ENCODE assay signal across 1 cellular context in the genomic region with DNA sequence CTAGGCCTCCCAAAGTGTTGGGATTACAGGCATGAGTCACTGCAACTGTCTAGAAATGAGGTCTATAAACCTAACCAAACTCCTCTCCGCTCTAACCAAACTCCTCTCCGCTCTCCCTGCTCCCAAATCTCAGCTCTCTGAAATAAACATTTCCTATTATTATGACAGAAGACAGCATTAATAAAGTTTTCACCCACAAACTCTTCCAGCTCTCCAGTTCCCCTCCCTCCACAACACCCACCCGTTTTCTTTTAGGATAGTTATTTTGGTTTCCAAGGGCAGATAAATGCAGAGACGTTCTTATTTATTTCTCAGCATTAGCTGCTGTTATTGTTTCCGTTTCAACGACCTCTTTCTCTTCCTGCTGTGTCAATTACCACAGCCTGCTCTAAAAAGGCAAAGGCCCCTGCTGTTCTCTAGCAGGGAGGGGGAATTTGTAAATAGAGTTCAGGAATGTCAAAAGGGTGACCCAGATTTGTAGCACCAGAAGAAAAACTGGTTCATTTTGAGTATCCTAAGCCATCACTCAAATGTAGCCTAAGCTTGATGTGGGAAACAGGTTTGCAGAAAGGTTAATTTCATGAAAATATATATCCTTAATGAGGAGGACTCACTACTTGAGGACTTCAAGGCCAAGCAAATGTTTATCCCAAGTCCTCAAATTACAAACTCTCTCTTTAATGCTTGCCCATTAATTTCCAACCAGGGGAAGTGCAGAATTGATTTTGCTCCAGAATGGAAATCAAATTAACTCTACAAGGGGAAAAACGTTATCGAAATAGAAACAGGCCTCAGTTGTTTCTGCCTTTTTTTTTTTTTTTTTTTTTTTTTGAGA.
A peak's percentile ranks its signal among the peaks of the same experiment; 100 is the strongest.
TF ChIP-seq lines count a peak whose summit lies in the region.

No MANE protein-coding gene starts in this region.

TF ChIP-seq in HEK293, 187 proteins besides CTCF, POLR2A, EP300 and RAD21 (continued from another document):
- TF ChIP-seq ELK4 (IDR thresholded peaks at IDR 0.05; ENCODE audit: borderline replicate concordance, low read depth, low read length) (no peak), ZNF2 (tag by site-specific recombination; IDR thresholded peaks at IDR 0.05) (peak; percentile 29; the same call in 1 of the 2 replicates), ZNF843 (tag by site-specific recombination; IDR thresholded peaks at IDR 0.05) (peak; percentile 78), ZNF580 (tag by site-specific recombination; IDR thresholded peaks at IDR 0.05) (peak; percentile 25; the same call in 1 of the 2 replicates), ZBTB21 (tag by site-specific recombination; IDR thresholded peaks at IDR 0.05) (peak; percentile 21; the same call in 1 of the 2 replicates), OVOL3 (tag by site-specific recombination; IDR thresholded peaks at IDR 0.05) (0 out of 2 replicates have a peak, but pooled peaks have one; percentile 14), ZNF544 (tag by site-specific recombination; IDR thresholded peaks at IDR 0.05) (no peak), PRDM6 (tag by site-specific recombination; IDR thresholded peaks at IDR 0.05) (peak; percentile 95), RBAK (tag by site-specific recombination; IDR thresholded peaks at IDR 0.05) (no peak), ZSCAN30 (tag by site-specific recombination; IDR thresholded peaks at IDR 0.05) (peak; percentile 40; the same call in 1 of the 2 replicates), ZBTB7A (tag by site-specific recombination; IDR thresholded peaks at IDR 0.05; ENCODE audit: low read depth) (no peak), YY1 (tag by site-specific recombination; IDR thresholded peaks at IDR 0.05) (no peak), REPIN1 (tag by site-specific recombination; IDR thresholded peaks at IDR 0.05; ENCODE audit: low read depth) (no peak), ZFP3 (tag by site-specific recombination; IDR thresholded peaks at IDR 0.05; ENCODE audit: low read depth) (peak; percentile 89), OSR2 (tag by site-specific recombination; IDR thresholded peaks at IDR 0.05) (peak; percentile 66; the same call in 1 of the 2 replicates), IKZF3 (tag by site-specific recombination; IDR thresholded peaks at IDR 0.05) (0 out of 2 replicates have a peak, but pooled peaks have one; percentile 40), ZNF555 (tag by site-specific recombination; conservative IDR thresholded peaks at IDR 0.05) (no peak), ZIC2 (tag by site-specific recombination; IDR thresholded peaks at IDR 0.05) (peak; percentile 91), WT1 (tag by site-specific recombination; IDR thresholded peaks at IDR 0.05) (peak; percentile 89), ZNF416 (tag by site-specific recombination; IDR thresholded peaks at IDR 0.05) (no peak), ZNF596 (tag by site-specific recombination; IDR thresholded peaks at IDR 0.05) (0 out of 2 replicates have a peak, but pooled peaks have one; percentile 55), ZNF394 (tag by site-specific recombination; IDR thresholded peaks at IDR 0.05; ENCODE audit: borderline replicate concordance) (no peak), SP7 (tag by site-specific recombination; IDR thresholded peaks at IDR 0.05) (peak; percentile 83; the same call in 1 of the 2 replicates), GFI1B (tag by site-specific recombination; IDR thresholded peaks at IDR 0.05) (peak; percentile 12; the same call in 1 of the 2 replicates), ZNF692 (tag by site-specific recombination; IDR thresholded peaks at IDR 0.05) (0 out of 2 replicates have a peak, but pooled peaks have one; percentile 22), ZNF707 (tag by site-specific recombination; IDR thresholded peaks at IDR 0.05) (no peak), ZNF423 (tag by site-specific recombination; IDR thresholded peaks at IDR 0.05) (peak; percentile 36; the same call in 1 of the 2 replicates), ZNF398 (tag by site-specific recombination; IDR thresholded peaks at IDR 0.05) (no peak; the same call in 1 of the 2 replicates), ZNF341 (tag by site-specific recombination; IDR thresholded peaks at IDR 0.05; ENCODE audit: low read depth) (peak; percentile 87), ZBTB17 (tag by site-specific recombination; IDR thresholded peaks at IDR 0.05) (peak; percentile 76), MYNN (tag by site-specific recombination; IDR thresholded peaks at IDR 0.05; ENCODE audit: borderline replicate concordance) (no peak), ZNF561 (tag by site-specific recombination; IDR thresholded peaks at IDR 0.05; ENCODE audit: borderline replicate concordance) (0 out of 2 replicates have a peak, but pooled peaks have one; percentile 58), ZNF530 (tag by site-specific recombination; IDR thresholded peaks at IDR 0.05; ENCODE audit: low read depth) (no peak)
- TF ChIP-seq, protein P1, sequence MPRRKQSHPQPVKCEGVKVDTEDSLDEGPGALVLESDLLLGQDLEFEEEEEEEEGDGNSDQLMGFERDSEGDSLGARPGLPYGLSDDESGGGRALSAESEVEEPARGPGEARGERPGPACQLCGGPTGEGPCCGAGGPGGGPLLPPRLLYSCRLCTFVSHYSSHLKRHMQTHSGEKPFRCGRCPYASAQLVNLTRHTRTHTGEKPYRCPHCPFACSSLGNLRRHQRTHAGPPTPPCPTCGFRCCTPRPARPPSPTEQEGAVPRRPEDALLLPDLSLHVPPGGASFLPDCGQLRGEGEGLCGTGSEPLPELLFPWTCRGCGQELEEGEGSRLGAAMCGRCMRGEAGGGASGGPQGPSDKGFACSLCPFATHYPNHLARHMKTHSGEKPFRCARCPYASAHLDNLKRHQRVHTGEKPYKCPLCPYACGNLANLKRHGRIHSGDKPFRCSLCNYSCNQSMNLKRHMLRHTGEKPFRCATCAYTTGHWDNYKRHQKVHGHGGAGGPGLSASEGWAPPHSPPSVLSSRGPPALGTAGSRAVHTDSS (tag by site-specific recombination; IDR thresholded peaks at IDR 0.05) = no peak
- TF ChIP-seq, protein P2, sequence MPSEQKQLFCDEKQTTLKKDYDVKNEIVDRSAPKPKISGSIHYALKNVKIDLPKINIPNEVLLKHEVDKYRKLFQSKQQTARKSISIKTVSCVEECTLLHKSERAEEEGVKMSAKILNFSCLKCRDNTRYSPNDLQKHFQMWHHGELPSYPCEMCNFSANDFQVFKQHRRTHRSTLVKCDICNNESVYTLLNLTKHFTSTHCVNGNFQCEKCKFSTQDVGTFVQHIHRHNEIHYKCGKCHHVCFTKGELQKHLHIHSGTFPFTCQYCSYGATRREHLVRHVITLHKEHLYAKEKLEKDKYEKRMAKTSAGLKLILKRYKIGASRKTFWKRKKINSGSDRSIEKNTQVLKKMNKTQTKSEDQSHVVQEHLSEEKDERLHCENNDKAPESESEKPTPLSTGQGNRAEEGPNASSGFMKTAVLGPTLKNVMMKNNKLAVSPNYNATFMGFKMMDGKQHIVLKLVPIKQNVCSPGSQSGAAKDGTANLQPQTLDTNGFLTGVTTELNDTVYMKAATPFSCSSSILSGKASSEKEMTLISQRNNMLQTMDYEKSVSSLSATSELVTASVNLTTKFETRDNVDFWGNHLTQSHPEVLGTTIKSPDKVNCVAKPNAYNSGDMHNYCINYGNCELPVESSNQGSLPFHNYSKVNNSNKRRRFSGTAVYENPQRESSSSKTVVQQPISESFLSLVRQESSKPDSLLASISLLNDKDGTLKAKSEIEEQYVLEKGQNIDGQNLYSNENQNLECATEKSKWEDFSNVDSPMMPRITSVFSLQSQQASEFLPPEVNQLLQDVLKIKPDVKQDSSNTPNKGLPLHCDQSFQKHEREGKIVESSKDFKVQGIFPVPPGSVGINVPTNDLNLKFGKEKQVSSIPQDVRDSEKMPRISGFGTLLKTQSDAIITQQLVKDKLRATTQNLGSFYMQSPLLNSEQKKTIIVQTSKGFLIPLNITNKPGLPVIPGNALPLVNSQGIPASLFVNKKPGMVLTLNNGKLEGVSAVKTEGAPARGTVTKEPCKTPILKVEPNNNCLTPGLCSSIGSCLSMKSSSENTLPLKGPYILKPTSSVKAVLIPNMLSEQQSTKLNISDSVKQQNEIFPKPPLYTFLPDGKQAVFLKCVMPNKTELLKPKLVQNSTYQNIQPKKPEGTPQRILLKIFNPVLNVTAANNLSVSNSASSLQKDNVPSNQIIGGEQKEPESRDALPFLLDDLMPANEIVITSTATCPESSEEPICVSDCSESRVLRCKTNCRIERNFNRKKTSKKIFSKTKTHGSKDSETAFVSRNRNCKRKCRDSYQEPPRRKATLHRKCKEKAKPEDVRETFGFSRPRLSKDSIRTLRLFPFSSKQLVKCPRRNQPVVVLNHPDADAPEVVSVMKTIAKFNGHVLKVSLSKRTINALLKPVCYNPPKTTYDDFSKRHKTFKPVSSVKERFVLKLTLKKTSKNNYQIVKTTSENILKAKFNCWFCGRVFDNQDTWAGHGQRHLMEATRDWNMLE (tag by site-specific recombination; conservative IDR thresholded peaks at IDR 0.05; ENCODE audit: low read depth) = 0 out of 2 replicates have a peak, but pooled peaks have one; percentile 23
- TF ChIP-seq, protein P3, sequence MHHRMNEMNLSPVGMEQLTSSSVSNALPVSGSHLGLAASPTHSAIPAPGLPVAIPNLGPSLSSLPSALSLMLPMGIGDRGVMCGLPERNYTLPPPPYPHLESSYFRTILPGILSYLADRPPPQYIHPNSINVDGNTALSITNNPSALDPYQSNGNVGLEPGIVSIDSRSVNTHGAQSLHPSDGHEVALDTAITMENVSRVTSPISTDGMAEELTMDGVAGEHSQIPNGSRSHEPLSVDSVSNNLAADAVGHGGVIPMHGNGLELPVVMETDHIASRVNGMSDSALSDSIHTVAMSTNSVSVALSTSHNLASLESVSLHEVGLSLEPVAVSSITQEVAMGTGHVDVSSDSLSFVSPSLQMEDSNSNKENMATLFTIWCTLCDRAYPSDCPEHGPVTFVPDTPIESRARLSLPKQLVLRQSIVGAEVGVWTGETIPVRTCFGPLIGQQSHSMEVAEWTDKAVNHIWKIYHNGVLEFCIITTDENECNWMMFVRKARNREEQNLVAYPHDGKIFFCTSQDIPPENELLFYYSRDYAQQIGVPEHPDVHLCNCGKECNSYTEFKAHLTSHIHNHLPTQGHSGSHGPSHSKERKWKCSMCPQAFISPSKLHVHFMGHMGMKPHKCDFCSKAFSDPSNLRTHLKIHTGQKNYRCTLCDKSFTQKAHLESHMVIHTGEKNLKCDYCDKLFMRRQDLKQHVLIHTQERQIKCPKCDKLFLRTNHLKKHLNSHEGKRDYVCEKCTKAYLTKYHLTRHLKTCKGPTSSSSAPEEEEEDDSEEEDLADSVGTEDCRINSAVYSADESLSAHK (tag by site-specific recombination; IDR thresholded peaks at IDR 0.05) = peak; percentile 36; the same call in 1 of the 2 replicates
